8 cellular contexts compared by ENCODE assay signal in the genomic region with DNA sequence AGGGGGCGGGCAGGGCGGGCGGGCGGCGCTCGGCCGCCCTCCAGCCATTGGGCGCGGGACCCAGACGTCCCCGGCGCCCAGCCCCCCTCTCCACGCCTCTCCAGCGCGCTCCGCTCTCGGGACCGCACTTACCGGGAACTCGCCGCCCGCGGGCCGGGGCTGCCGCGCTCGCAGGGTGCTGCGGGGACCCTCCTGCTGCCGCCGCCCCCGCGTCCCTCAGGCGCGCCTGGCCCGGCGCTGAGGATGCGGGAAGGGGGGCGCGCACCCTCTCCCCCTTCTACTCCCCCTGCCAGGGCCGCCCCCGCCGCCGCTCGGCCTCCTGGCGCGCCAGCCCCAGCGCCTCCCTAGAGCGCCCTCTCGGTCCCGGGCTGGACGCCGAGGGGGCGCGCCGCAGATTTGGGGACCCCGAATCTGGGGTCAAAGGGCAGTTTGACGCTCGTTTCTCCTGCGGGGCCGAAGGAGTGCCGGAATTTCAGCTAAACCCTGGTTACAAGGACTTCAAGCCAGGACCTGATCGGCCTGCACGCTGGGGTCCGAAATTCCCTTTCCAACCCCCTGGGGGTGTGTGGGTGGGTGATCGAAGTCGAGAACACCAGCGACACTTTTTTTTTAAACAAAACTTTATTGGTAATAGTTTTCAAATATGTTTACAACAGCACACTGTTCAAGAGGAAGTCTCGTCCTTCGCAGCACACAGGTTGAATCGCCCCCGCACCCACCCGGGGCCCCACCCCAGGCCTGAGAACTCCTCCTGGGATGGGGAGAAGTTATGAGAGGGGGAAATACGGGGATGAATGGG. TPM values are rescaled to one million over a fixed set of nuclear protein-coding genes. Genes with fewer than 3 reads are reported as not detected.
DNase-seq lines count a peak whose midpoint lies in the region; FAIRE-seq and TF ChIP-seq lines count a peak whose summit lies in the region.

No MANE protein-coding gene starts in this region.

- H3K27me3 ChIP-seq in HAP-1 (ENCODE audit: low read depth) (no peaks in the 10 kb centered on the region), MG63 (no peaks in the 10 kb centered on the region), brain microvascular endothelial cell (replicated peaks) (no peaks in the 10 kb centered on the region), keratinocyte (ENCODE audit: control insufficient read depth, extremely low read depth, insufficient read depth, low read length) (no peaks in the 10 kb centered on the region)

- peak overlapping the region; percentile 65 for H3K4me3 ChIP-seq in GM12875 (ENCODE audit: low read depth, low read length)
- H3K4me3 ChIP-seq in HAP-1 = peak overlapping the region; percentile 49
- H3K4me3 ChIP-seq in MG63 = peak overlapping the region; percentile 78
- peak overlapping the region; percentile 69 for H3K4me3 ChIP-seq in brain microvascular endothelial cell (ENCODE audit: low read depth, low read length)
- H3K4me3 ChIP-seq in keratinocyte (ENCODE audit: control insufficient read depth in 2 of 3, extremely low read depth in 1 of 3, insufficient read depth in 2 of 3, low read depth in 1 of 3, low read length in 3 of 3) = peak overlapping the region; percentile 58 to 80 (median 71)

- H3K36me3 ChIP-seq in HAP-1 (replicated peaks) (peaks cover 13% of the 10 kb centered on the region), MG63 (peaks cover 26% of the 10 kb centered on the region), brain microvascular endothelial cell (replicated peaks) (peaks cover 9% of the 10 kb centered on the region), keratinocyte (ENCODE audit: control insufficient read depth in 2 of 2, extremely low read depth in 1 of 2, insufficient read depth in 2 of 2, low read length in 2 of 2) (peaks cover 5% of the 10 kb centered on the region in 2 experiments)

- peak; percentile 62 to 73 for DNase-seq in HAP-1 (ENCODE audit: low spot score in 2 of 2)
- DNase-seq in MG63 = peak; percentile 76
- peak; percentile 40 for DNase-seq in T-helper 9 cell
- DNase-seq in brain microvascular endothelial cell = peak; percentile 41
- no peak for DNase-seq in keratinocyte (ENCODE audit: low read depth, low spot score)
- DNase-seq in stimulated activated CD4-positive, alpha-beta T cell treated with anti-CD3 and anti-CD28 coated beads, Interleukin-12 subunit alpha, Interleukin-12 subunit beta, amount 100 ng/mL, for 48 hours (ENCODE audit: low read depth in 2 of 3, low spot score in 1 of 3) = peak; percentile 44 to 72 (median 61)
- DNase-seq in COLO829 (ENCODE audit: low spot score) = no peak

- no peak for FAIRE-seq in keratinocyte (lab: Jason Lieb, UNC)

- H2AFZ ChIP-seq in keratinocyte (ENCODE audit: control insufficient read depth, low read length) = peak overlapping the region; percentile 44

- H3K9me3 ChIP-seq in HAP-1 = peaks cover 8% of the 10 kb centered on the region
- peaks cover 9% of the 10 kb centered on the region for H3K9me3 ChIP-seq in MG63
- H3K9me3 ChIP-seq in keratinocyte (ENCODE audit: control insufficient read depth, low read depth, low read length) = peaks cover 5% of the 10 kb centered on the region

- H3K4me1 ChIP-seq in HAP-1 = peaks cover 2% of the 10 kb centered on the region; the same call in 1 of the 2 replicates
- H3K4me1 ChIP-seq in keratinocyte (ENCODE audit: control insufficient read depth, extremely low read depth, insufficient read depth, low read length) = no peaks in the 10 kb centered on the region

- H3K9me1 ChIP-seq in keratinocyte (ENCODE audit: control insufficient read depth, extremely low read depth, insufficient read depth, low read length) = no peaks in the 10 kb centered on the region

- peak overlapping the region; percentile 62 for H3K9ac ChIP-seq in keratinocyte (ENCODE audit: control insufficient read depth, extremely low read depth, insufficient read depth, low read length)

- TF ChIP-seq CTCF in GM12875 (IDR thresholded peaks at IDR 0.05; ENCODE audit: borderline replicate concordance, insufficient read depth, low read depth, low read length) = 0 out of 2 replicates have a peak, but pooled peaks have one; percentile 13
- TF ChIP-seq CTCF in brain microvascular endothelial cell (IDR thresholded peaks at IDR 0.05; ENCODE audit: low read depth, low read length, missing control alignments) = peak; percentile 38
- TF ChIP-seq CTCF in keratinocyte (optimal IDR thresholded peaks at IDR 0.05 in 1 of 3, IDR thresholded peaks at IDR 0.05 in 1 of 3, conservative IDR thresholded peaks at IDR 0.05 in 1 of 3; ENCODE audit: extremely low read depth in 1 of 3, insufficient read depth in 2 of 3, low read length in 3 of 3) = peak in 1 of 3 experiments; percentile 15

- dilution Hi-C loops in keratinocyte (cut with MboI; ENCODE audit: extremely low pct_ligation_motif_present, low sequenced_read_pairs) = no loop called here

- in situ Hi-C loops in HAP-1 (cut with MboI; ENCODE audit: low sequenced_read_pairs) (no loop called here), brain microvascular endothelial cell (cut with HindIII; ENCODE audit: low pct_ligation_motif_present, low sequenced_read_pairs) (no loop called here)

- H3K79me2 ChIP-seq in keratinocyte (ENCODE audit: control insufficient read depth, insufficient read depth, low read length) = no peaks in the 10 kb centered on the region

- H4K20me1 ChIP-seq in keratinocyte (ENCODE audit: control insufficient read depth, extremely low read depth, insufficient read depth, low read length) = no peaks in the 10 kb centered on the region

- H3K27ac ChIP-seq in brain microvascular endothelial cell (peak overlapping the region; percentile 59), keratinocyte (ENCODE audit: control insufficient read depth, insufficient read depth, low read length) (no peak overlapping the region)

- H3K4me2 ChIP-seq in keratinocyte (ENCODE audit: control insufficient read depth, extremely low read depth, insufficient read depth, low read depth, low read length) = peak overlapping the region; percentile 93

RNA-seq across cellular contexts. Expression of gene SAMD1, which starts 0.7 kb away (rescaled TPM):
- total RNA-seq in MG63 (2014; rRNA removed; shearing (Covaris generic); ENCODE audit: low replicate concordance) = 41.9 and 99.7 TPM in 2 replicates
- 5.3 to 11.3 TPM (median 7.3 TPM) in 3 replicates for polyA plus RNA-seq in keratinocyte
- polyA plus RNA-seq in keratinocyte (2011; ENCODE audit: low read depth) = 6.5 TPM
- 5.3 and 11.3 TPM in 2 replicates for polyA plus RNA-seq in keratinocyte (2011; cell fraction: cytosol; rRNA removed)
- polyA plus RNA-seq in keratinocyte (2011; cell fraction: nucleus; rRNA removed) = 14.1 and 16.5 TPM in 2 replicates
- polyA plus RNA-seq in keratinocyte (2012; ENCODE audit: low replicate concordance) = 13.6 and 19.5 TPM in 2 replicates
- polyA minus RNA-seq in keratinocyte = 4.1 to 14.1 TPM (median 5.3 TPM) in 3 replicates
- 15.9 TPM for polyA minus RNA-seq in keratinocyte (2011; cell fraction: cytosol; rRNA and poly(A)+ RNA removed)
- 5.1 and 5.6 TPM in 2 replicates for polyA minus RNA-seq in keratinocyte (2011; cell fraction: nucleus; rRNA and poly(A)+ RNA removed)

RNA-seq across cellular contexts. Expression of gene C19orf67, which starts 5.7 kb away (rescaled TPM):
- total RNA-seq in MG63 (2014; rRNA removed; shearing (Covaris generic); ENCODE audit: low replicate concordance) = not detected in 2 replicates
- not detected in 3 replicates for polyA plus RNA-seq in keratinocyte
- not detected for polyA plus RNA-seq in keratinocyte (2011; ENCODE audit: low read depth)
- not detected in 2 replicates for polyA plus RNA-seq in keratinocyte (2011; cell fraction: cytosol; rRNA removed)
- polyA plus RNA-seq in keratinocyte (2011; cell fraction: nucleus; rRNA removed) = not detected in 2 replicates
- not detected in 2 replicates for polyA plus RNA-seq in keratinocyte (2012; ENCODE audit: low replicate concordance)
- polyA minus RNA-seq in keratinocyte = not detected in 3 replicates
- not detected for polyA minus RNA-seq in keratinocyte (2011; cell fraction: cytosol; rRNA and poly(A)+ RNA removed)
- polyA minus RNA-seq in keratinocyte (2011; cell fraction: nucleus; rRNA and poly(A)+ RNA removed) = not detected in 2 replicates

RNA-seq across cellular contexts. Expression of gene MISP3, which starts 18.7 kb away (rescaled TPM):
- total RNA-seq in MG63 (2014; rRNA removed; shearing (Covaris generic); ENCODE audit: low replicate concordance) = 1.6 and 2.3 TPM in 2 replicates
- polyA plus RNA-seq in keratinocyte = 0.79 to 1.2 TPM (median 0.96 TPM) in 3 replicates
- polyA plus RNA-seq in keratinocyte (2011; ENCODE audit: low read depth) = 1.2 TPM
- 0.45 and 1.6 TPM in 2 replicates for polyA plus RNA-seq in keratinocyte (2011; cell fraction: cytosol; rRNA removed)
- 0.64 and 1.7 TPM in 2 replicates for polyA plus RNA-seq in keratinocyte (2011; cell fraction: nucleus; rRNA removed)
- 0.91 and 2.7 TPM in 2 replicates for polyA plus RNA-seq in keratinocyte (2012; ENCODE audit: low replicate concordance)
- polyA minus RNA-seq in keratinocyte = 0.10 TPM in 1 of 3 replicates, not detected in the others
- polyA minus RNA-seq in keratinocyte (2011; cell fraction: cytosol; rRNA and poly(A)+ RNA removed) = not detected
- polyA minus RNA-seq in keratinocyte (2011; cell fraction: nucleus; rRNA and poly(A)+ RNA removed) = not detected in 2 replicates

RNA-seq across cellular contexts. Expression of gene PRKACA, which starts 26.3 kb away (rescaled TPM):
- total RNA-seq in MG63 (2014; rRNA removed; shearing (Covaris generic); ENCODE audit: low replicate concordance) = 22.7 and 48.4 TPM in 2 replicates
- polyA plus RNA-seq in keratinocyte = 10.1 to 57.2 TPM (median 13.7 TPM) in 3 replicates
- 9.4 TPM for polyA plus RNA-seq in keratinocyte (2011; ENCODE audit: low read depth)
- 30.5 and 39.1 TPM in 2 replicates for polyA plus RNA-seq in keratinocyte (2011; cell fraction: cytosol; rRNA removed)
- 22.1 and 26.0 TPM in 2 replicates for polyA plus RNA-seq in keratinocyte (2011; cell fraction: nucleus; rRNA removed)
- polyA plus RNA-seq in keratinocyte (2012; ENCODE audit: low replicate concordance) = 26.5 and 53.2 TPM in 2 replicates
- polyA minus RNA-seq in keratinocyte = 23.2 to 80.7 TPM (median 31.9 TPM) in 3 replicates
- 20.9 TPM for polyA minus RNA-seq in keratinocyte (2011; cell fraction: cytosol; rRNA and poly(A)+ RNA removed)
- polyA minus RNA-seq in keratinocyte (2011; cell fraction: nucleus; rRNA and poly(A)+ RNA removed) = 7.9 and 12.6 TPM in 2 replicates

RNA-seq across cellular contexts. Expression of gene PALM3, which starts 29.4 kb away (rescaled TPM):
- not detected in 2 replicates for total RNA-seq in MG63 (2014; rRNA removed; shearing (Covaris generic); ENCODE audit: low replicate concordance)
- polyA plus RNA-seq in keratinocyte = not detected in 3 replicates
- polyA plus RNA-seq in keratinocyte (2011; ENCODE audit: low read depth) = not detected
- polyA plus RNA-seq in keratinocyte (2011; cell fraction: cytosol; rRNA removed) = not detected in 2 replicates
- not detected in 2 replicates for polyA plus RNA-seq in keratinocyte (2011; cell fraction: nucleus; rRNA removed)
- polyA plus RNA-seq in keratinocyte (2012; ENCODE audit: low replicate concordance) = 0.07 TPM in 1 of 2 replicates, not detected in the other
- polyA minus RNA-seq in keratinocyte = not detected in 3 replicates
- polyA minus RNA-seq in keratinocyte (2011; cell fraction: cytosol; rRNA and poly(A)+ RNA removed) = not detected
- polyA minus RNA-seq in keratinocyte (2011; cell fraction: nucleus; rRNA and poly(A)+ RNA removed) = not detected in 2 replicates

Comparison
In these comparisons a context has a peak if more than half of its experiments do, and no peak if none do; other contexts are left out.
1. DNase-seq: peak in HAP-1 (2 of 2), MG63 (single experiment), T-helper 9 cell (single experiment), brain microvascular endothelial cell (single experiment) and stimulated activated CD4-positive, alpha-beta T cell treated with anti-CD3 and anti-CD28 coated beads, Interleukin-12 subunit alpha, Interleukin-12 subunit beta, amount 100 ng/mL, for 48 hours (3 of 3); none in keratinocyte (single experiment) and COLO829 (single experiment).
2. Peak in every context shown above with its lines, with median percentiles within 50 percentile points of each other: H3K4me3 ChIP-seq.